ENCODE assay signal across 14 cellular contexts in the genomic region with DNA sequence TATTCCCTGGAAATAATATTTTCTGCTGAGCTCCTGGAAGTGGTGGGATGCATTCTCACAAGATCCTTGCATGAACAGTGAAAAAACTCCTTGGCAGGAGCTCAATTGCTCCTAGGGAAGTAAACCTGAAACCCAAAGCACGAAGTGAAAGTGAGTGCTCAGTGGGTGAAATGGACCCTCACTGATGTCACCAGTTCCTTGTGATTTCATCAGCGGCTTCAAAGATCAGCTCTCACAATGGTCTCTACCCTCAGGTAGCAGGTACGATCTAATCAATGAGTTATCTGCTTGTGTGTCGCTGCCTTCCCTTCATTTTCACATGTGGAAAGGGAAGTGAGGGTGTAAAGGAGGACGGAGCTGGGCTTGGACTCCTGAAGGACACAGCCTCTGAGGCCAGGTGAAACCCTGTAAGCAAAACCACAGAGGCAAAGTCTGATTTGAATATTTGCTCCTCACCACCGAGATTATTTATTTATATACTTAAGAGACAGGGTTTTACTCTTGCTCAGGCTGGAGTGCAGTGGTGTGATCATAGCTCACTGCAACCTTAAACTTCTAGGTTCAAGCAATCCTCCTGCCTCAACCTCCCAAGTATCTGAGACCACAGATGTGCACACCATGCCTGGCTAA.
DNase-seq lines count a peak whose midpoint lies in the region; ATAC-seq and TF ChIP-seq lines count a peak whose summit lies in the region.
"Had no signal": no experiment of that assay in that cellular context is flagged by ENCODE, and none has a peak within 500 bp of the region (broad histone marks: within the 10 kb centered on the region; RNA-seq: fewer than 3 reads in every experiment).

No MANE protein-coding gene starts in this region.

- no peaks in the 10 kb centered on the region for H4K20me1 ChIP-seq in MM.1S (ENCODE audit: insufficient read depth, low read length)
- H4K20me1 ChIP-seq in osteoblast (ENCODE audit: insufficient read depth, low read length): no peaks in the 10 kb centered on the region

- no peaks in the 10 kb centered on the region for H3K9me3 ChIP-seq in MM.1S (replicated peaks; ENCODE audit: insufficient read depth, low read length)
- H3K9me3 ChIP-seq in osteoblast (ENCODE audit: low read depth, low read length): no peaks in the 10 kb centered on the region
- H3K9me3 ChIP-seq: neutrophil, SJCRH30, vagina had no signal

- H3K27ac ChIP-seq in MM.1S (ENCODE audit: low read length) (no peak overlapping the region), osteoblast (ENCODE audit: low read depth, low read length) (no peak overlapping the region), coronary artery (no peak overlapping the region)
- H3K27ac ChIP-seq: neutrophil, SJCRH30, vagina had no signal

- H3K4me2 ChIP-seq in MM.1S (ENCODE audit: low read depth, low read length) (peak overlapping the region; percentile 7; the same call in 1 of the 2 replicates), osteoblast (ENCODE audit: insufficient read depth, low read length) (no peak overlapping the region)

- H2AFZ ChIP-seq in MM.1S (ENCODE audit: low read length): no peak overlapping the region
- no peak overlapping the region for H2AFZ ChIP-seq in osteoblast (ENCODE audit: low read length)

- H3K9me2 ChIP-seq in MM.1S (replicated peaks; ENCODE audit: insufficient read depth, low read length): no peaks in the 10 kb centered on the region

- H3K4me1 ChIP-seq in MM.1S (ENCODE audit: low read length) (no peaks in the 10 kb centered on the region), osteoblast (ENCODE audit: insufficient read depth, low read length) (no peaks in the 10 kb centered on the region)
- H3K4me1 ChIP-seq: SJCRH30, vagina had no signal

- no peak overlapping the region for H3K9ac ChIP-seq in MM.1S (ENCODE audit: low read length)

- H3K36me3 ChIP-seq in MM.1S (replicated peaks; ENCODE audit: insufficient read depth, low read length): no peaks in the 10 kb centered on the region
- H3K36me3 ChIP-seq in osteoblast (ENCODE audit: insufficient read depth, low read length): no peaks in the 10 kb centered on the region
- H3K36me3 ChIP-seq: neutrophil, SJCRH30, vagina had no signal

- no peaks in the 10 kb centered on the region for H3F3A ChIP-seq in MM.1S (ENCODE audit: insufficient read depth, low read length)

- DNase-seq in GM12864 (ENCODE audit: low read depth) (peak; percentile 38), MM.1S (no peak), osteoblast (ENCODE audit: insufficient read length, low spot score, missing footprints) (no peak), amniotic stem cell (lab: John Stamatoyannopoulos, UW) (no peak), coronary artery (ENCODE audit: low spot score) (no peak)
- no peak for DNase-seq in activated naive CD4-positive, alpha-beta T cell treated with anti-CD3 and anti-CD28 coated beads, Interleukin-2, amount 50 U/mL, for 16 hours
- DNase-seq: amygdala; NCI-H1048; SJCRH30; stimulated activated naive CD4-positive, alpha-beta T cell treated with Interleukin-2 at 50 U/mL for 16 hours had no signal

- TF ChIP-seq CTCF in GM12864 (IDR thresholded peaks at IDR 0.05; ENCODE audit: low read depth, low read length, missing control alignments) (no peak), MM.1S (IDR thresholded peaks at IDR 0.05; ENCODE audit: low read length) (no peak), osteoblast (IDR thresholded peaks at IDR 0.05; ENCODE audit: extremely low read depth, low read depth, low read length) (no peak), coronary artery (IDR thresholded peaks at IDR 0.05) (no peak)

- H3K4me3 ChIP-seq in GM12864 (ENCODE audit: low read depth, low read length): peak overlapping the region; percentile 17; the same call in 1 of the 2 replicates
- no peak overlapping the region for H3K4me3 ChIP-seq in MM.1S (ENCODE audit: low read length)
- H3K4me3 ChIP-seq in osteoblast (ENCODE audit: insufficient read depth, low read length): no peak overlapping the region
- no peak overlapping the region for H3K4me3 ChIP-seq in coronary artery
- H3K4me3 ChIP-seq: SJCRH30, vagina had no signal

- H3K27me3 ChIP-seq in MM.1S (replicated peaks; ENCODE audit: insufficient read depth, low read length): no peaks in the 10 kb centered on the region
- H3K27me3 ChIP-seq in osteoblast (ENCODE audit: insufficient read depth, low read length): peaks cover 26% of the 10 kb centered on the region
- H3K27me3 ChIP-seq: SJCRH30, vagina had no signal

- H3K79me2 ChIP-seq in MM.1S (ENCODE audit: low read length): no peaks in the 10 kb centered on the region
- H3K79me2 ChIP-seq in osteoblast (ENCODE audit: insufficient read depth, low read length): no peaks in the 10 kb centered on the region

- ATAC-seq in GM19438 (IDR thresholded peaks at IDR 0.05; ENCODE audit: low read depth, unreplicated experiment) (peak; percentile 69), HG02938 (IDR thresholded peaks at IDR 0.05; ENCODE audit: unreplicated experiment) (peak; percentile 55)
